Comparison of ENCODE assay signal across 10 cellular contexts in genomic region chr17:78899361-78900260, GRCh38. TPM values are rescaled to one million over a fixed set of nuclear protein-coding genes. Genes with fewer than 3 reads are reported as not detected.
A peak's percentile ranks its signal among the peaks of the same experiment; 100 is the strongest.
DNase-seq lines count a peak whose midpoint lies in the region; ATAC-seq and TF ChIP-seq lines count a peak whose summit lies in the region.
"Had no signal": no experiment of that assay in that cellular context is flagged by ENCODE, and none has a peak within 500 bp of the region (broad histone marks: within the 10 kb centered on the region; RNA-seq: fewer than 3 reads in every experiment).

No MANE protein-coding gene starts in this region.

- H3K27me3 ChIP-seq in GM23248 (replicated peaks; ENCODE audit: insufficient read depth): no peaks in the 10 kb centered on the region
- no peaks in the 10 kb centered on the region for H3K27me3 ChIP-seq in iPS-20b (ENCODE audit: insufficient read depth, low read length)
- H3K27me3 ChIP-seq in psoas muscle (ENCODE audit: insufficient read depth in 3 of 3, low read length in 2 of 3): no peaks in the 10 kb centered on the region
- H3K27me3 ChIP-seq: adrenal gland had no signal

- H2AFZ ChIP-seq in GM23248: no peak overlapping the region

- H3F3A ChIP-seq in GM23248 (ENCODE audit: insufficient read depth): peaks cover 22% of the 10 kb centered on the region

- H3K9me2 ChIP-seq in GM23248 (ENCODE audit: insufficient read depth): no peaks in the 10 kb centered on the region

- in situ Hi-C loops in GM23248 (cut with MboI): no loop called here

- H3K27ac ChIP-seq in GM23248: no peak overlapping the region
- no peak overlapping the region for H3K27ac ChIP-seq in iPS-20b (ENCODE audit: low read length)
- H3K27ac ChIP-seq in psoas muscle: no peak overlapping the region

- DNase-seq in GM23248 (peak; percentile 36), choroid plexus epithelial cell (ENCODE audit: low read depth) (peak; percentile 64), psoas muscle (peak in 1 of 2 donors; percentile 48)
- DNase-seq in activated naive CD4-positive, alpha-beta T cell treated with anti-CD3 and anti-CD28 coated beads, Interleukin-2, amount 50 U/mL, for 16 hours: no peak
- DNase-seq in activated CD4-positive, alpha-beta T cell treated with anti-CD3 and anti-CD28 coated beads for 48 hours: no peak
- no peak for DNase-seq in activated naive CD4-positive, alpha-beta T cell treated with anti-CD3 and anti-CD28 coated beads, Interleukin-2, amount 10 ng/mL, durations not matched to agents 7 days and 5 days
- DNase-seq: adrenal gland, NCI-H146 had no signal

- TF ChIP-seq CTCF in choroid plexus epithelial cell (conservative IDR thresholded peaks at IDR 0.05; ENCODE audit: low read depth, low read length) (no peak), psoas muscle (IDR thresholded peaks at IDR 0.05) (no peak)

- H3K9me3 ChIP-seq in GM23248 (ENCODE audit: low read depth) (no peaks in the 10 kb centered on the region), iPS-20b (ENCODE audit: insufficient read depth, low read depth, low read length) (no peaks in the 10 kb centered on the region), psoas muscle (no peaks in the 10 kb centered on the region)
- H3K9me3 ChIP-seq: adrenal gland had no signal

- peaks cover 23% of the 10 kb centered on the region for H3K4me1 ChIP-seq in GM23248 (ENCODE audit: insufficient read depth)
- H3K4me1 ChIP-seq in iPS-20b (ENCODE audit: insufficient read depth, low read length): peaks cover 11% of the 10 kb centered on the region; the same call in 1 of the 2 replicates
- H3K4me1 ChIP-seq in psoas muscle: peaks cover 34% of the 10 kb centered on the region

- H3K9me3 Mint-ChIP-seq in activated naive CD4-positive, alpha-beta T cell treated with anti-CD3 and anti-CD28 coated beads, Interleukin-2, amount 10 ng/mL, durations not matched to agents 7 days and 5 days: no peaks in the 10 kb centered on the region

- H3K36me3 ChIP-seq in GM23248 (ENCODE audit: low read depth) (peaks cover 22% of the 10 kb centered on the region; the same call in 1 of the 2 replicates), iPS-20b (ENCODE audit: insufficient read depth, low read depth, low read length) (peaks cover 7% of the 10 kb centered on the region; the same call in 1 of the 2 replicates), psoas muscle (ENCODE audit: insufficient read depth in 1 of 2, low read depth in 1 of 2) (no peaks in the 10 kb centered on the region)

- CTCF ChIA-PET in activated naive CD4-positive, alpha-beta T cell treated with anti-CD3 and anti-CD28 coated beads, Interleukin-2, amount 10 ng/mL, durations not matched to agents 7 days and 5 days (lab: Charles Lee): interaction anchor here (0.8 kb wide), 1 partner anchor 34 kb away, joined by 3 read pairs; no protein-coding TSS in a partner anchor

- H3K4me3 ChIP-seq in GM23248 (no peak overlapping the region), choroid plexus epithelial cell (ENCODE audit: low read depth, low read length) (no peak overlapping the region), iPS-20b (ENCODE audit: low read length) (no peak overlapping the region; the same call in 1 of the 2 replicates), psoas muscle (no peak overlapping the region)
- H3K4me3 ChIP-seq: adrenal gland had no signal

- no peaks in the 10 kb centered on the region for H3K36me3 Mint-ChIP-seq in activated naive CD4-positive, alpha-beta T cell treated with anti-CD3 and anti-CD28 coated beads, Interleukin-2, amount 10 ng/mL, durations not matched to agents 7 days and 5 days

- intact Hi-C loops in psoas muscle (cut with DNase I): no loop called here

- no peak overlapping the region for H3K27ac Mint-ChIP-seq in activated naive CD4-positive, alpha-beta T cell treated with anti-CD3 and anti-CD28 coated beads, Interleukin-2, amount 10 ng/mL, durations not matched to agents 7 days and 5 days

- peaks cover 100% of the 10 kb centered on the region for H3K79me2 ChIP-seq in GM23248 (ENCODE audit: insufficient read depth)

- H3K9ac ChIP-seq in GM23248 (no peak overlapping the region), iPS-20b (ENCODE audit: low read depth, low read length) (peak overlapping the region; percentile 36; the same call in 1 of the 2 replicates)

- no peaks in the 10 kb centered on the region for H3K4me1 Mint-ChIP-seq in activated naive CD4-positive, alpha-beta T cell treated with anti-CD3 and anti-CD28 coated beads, Interleukin-2, amount 10 ng/mL, durations not matched to agents 7 days and 5 days

- peak; percentile 8 to 60 (median 42) for ATAC-seq in psoas muscle
- no peak for ATAC-seq in HG02852 (IDR thresholded peaks at IDR 0.05; ENCODE audit: unreplicated experiment)

- no peak overlapping the region for H3K4me2 ChIP-seq in GM23248 (ENCODE audit: unreplicated experiment)

- no peak overlapping the region for H3K4me3 Mint-ChIP-seq in activated naive CD4-positive, alpha-beta T cell treated with anti-CD3 and anti-CD28 coated beads, Interleukin-2, amount 10 ng/mL, durations not matched to agents 7 days and 5 days

- 0 out of 2 replicates have a peak, but pooled peaks cover 4% of the 10 kb centered on the region for H4K20me1 ChIP-seq in GM23248 (ENCODE audit: insufficient read depth)

- WGBS in GM23248 (ENCODE audit: low coverage in 1 of 2, low lambda C conversion rate in 2 of 2, missing lambda C conversion rate in 2 of 2), 2 experiments: 49 to 50% methylated on average over 17 to 18 of the region's 18 CpGs
- WGBS in psoas muscle, 3 donors: 45 to 54% (median 49%) methylated on average over 18 of the region's 18 CpGs

- peaks cover 41% of the 10 kb centered on the region for H3K27me3 Mint-ChIP-seq in activated naive CD4-positive, alpha-beta T cell treated with anti-CD3 and anti-CD28 coated beads, Interleukin-2, amount 10 ng/mL, durations not matched to agents 7 days and 5 days

RNA-seq across cellular contexts. Expression of gene CEP295NL, which starts 3.4 kb away (rescaled TPM):
- 0.11 and 1.0 TPM in 2 replicates for total RNA-seq in GM23248 (2014; rRNA removed; shearing (Covaris generic))
- polyA plus RNA-seq in GM23248 (2016; fragmentation: Nextera tagmentation; extraction: Ambion mirVana): 0.14 and 0.35 TPM in 2 replicates
- under 1 TPM; 0.19 to 0.52 (median 0.43) TPM for total RNA-seq in psoas muscle
- polyA plus RNA-seq in psoas muscle: under 1 TPM in 1 of 3 donors, not detected in 2; 0.04 TPM

RNA-seq across cellular contexts. Expression of gene TIMP2, which starts 25.6 kb away (rescaled TPM):
- total RNA-seq in GM23248 (2014; rRNA removed; shearing (Covaris generic)): 587 and 620 TPM in 2 replicates
- polyA plus RNA-seq in GM23248 (2016; fragmentation: Nextera tagmentation; extraction: Ambion mirVana) (102 and 103 TPM in 2 replicates), psoas muscle (10 to 100 TPM; 10.3 to 12.7 (median 10.6) TPM)
- 10 to 100 TPM; 18.5 to 53.6 (median 25.2) TPM for total RNA-seq in psoas muscle

RNA-seq across cellular contexts. Expression of gene USP36, which starts 59.0 kb away (rescaled TPM):
- 30.2 and 35.5 TPM in 2 replicates for total RNA-seq in GM23248 (2014; rRNA removed; shearing (Covaris generic))
- polyA plus RNA-seq in GM23248 (2016; fragmentation: Nextera tagmentation; extraction: Ambion mirVana) (19.9 and 22.3 TPM in 2 replicates), psoas muscle (10 to 100 TPM; 14.0 to 23.7 (median 20.6) TPM)
- total RNA-seq in psoas muscle: 10 to 100 TPM; 24.2 to 40.5 (median 28.8) TPM

Comparison
In these comparisons a context has a peak if more than half of its experiments do, and no peak if none do; other contexts are left out.
1. DNase-seq: peak in GM23248 (single experiment) and choroid plexus epithelial cell (single experiment); none in activated naive CD4-positive, alpha-beta T cell treated with anti-CD3 and anti-CD28 coated beads, Interleukin-2, amount 50 U/mL, for 16 hours (single experiment), activated CD4-positive, alpha-beta T cell treated with anti-CD3 and anti-CD28 coated beads for 48 hours (single experiment) and activated naive CD4-positive, alpha-beta T cell treated with anti-CD3 and anti-CD28 coated beads, Interleukin-2, amount 10 ng/mL, durations not matched to agents 7 days and 5 days (single experiment).
2. RNA of gene TIMP2, which starts 25.6 kb away (total RNA-seq): 587 to 620 TPM in GM23248; 18.5 to 53.6 TPM in psoas muscle; every median in the first group is over 10 times any median in the second.